21 cellular contexts compared by ENCODE assay signal in the genomic region with DNA sequence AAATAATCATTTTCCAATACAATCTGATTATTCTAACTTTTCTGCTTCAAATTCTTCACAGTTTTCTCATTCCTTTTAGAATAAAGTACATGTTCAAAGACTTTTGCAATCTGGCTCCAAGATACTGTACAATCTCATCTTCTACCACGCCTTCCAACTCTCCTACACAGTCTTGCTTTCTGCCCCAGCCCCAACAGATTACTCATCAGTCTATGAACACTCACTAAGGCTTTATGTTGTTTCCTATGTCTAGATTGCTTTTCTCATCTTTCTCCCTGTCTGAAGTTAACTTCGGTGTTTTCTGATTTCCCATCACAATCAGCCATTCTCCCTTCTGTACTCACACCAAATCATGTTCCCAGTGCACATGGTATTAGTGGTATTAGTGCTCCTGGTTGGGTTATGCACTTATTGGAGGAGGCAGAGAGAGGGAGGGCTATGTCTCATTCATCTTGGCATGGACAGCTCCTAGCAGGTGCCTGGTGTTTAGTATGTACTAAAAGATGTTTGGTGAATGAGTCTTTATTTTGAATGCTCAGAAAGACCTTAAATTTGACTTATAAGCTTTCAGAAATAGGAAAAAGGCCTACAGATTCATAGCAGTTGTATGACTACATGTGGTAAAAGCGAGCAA. TPM values are rescaled to one million over a fixed set of nuclear protein-coding genes. Genes with fewer than 3 reads are reported as not detected.
DNase-seq lines count a peak whose midpoint lies in the region; ATAC-seq, FAIRE-seq and TF ChIP-seq lines count a peak whose summit lies in the region.
"Had no signal": no experiment of that assay in that cellular context is flagged by ENCODE, and none has a peak within 500 bp of the region (broad histone marks: within the 10 kb centered on the region; RNA-seq: fewer than 3 reads in every experiment).

No MANE protein-coding gene starts in this region.

- H3K4me2 ChIP-seq in astrocyte (ENCODE audit: low read length) = peak overlapping the region; percentile 24

- no peak for TF ChIP-seq CTCF in astrocyte (IDR thresholded peaks at IDR 0.05; ENCODE audit: insufficient read depth, low read depth, low read length)

- no peaks in the 10 kb centered on the region for H3K36me3 Mint-ChIP-seq in astrocyte (ENCODE audit: low read depth, unreplicated experiment)

- H3K27me3 Mint-ChIP-seq in astrocyte (ENCODE audit: low read depth, unreplicated experiment) = no peaks in the 10 kb centered on the region

- no peaks in the 10 kb centered on the region for H3K27me3 ChIP-seq in astrocyte (ENCODE audit: insufficient read depth, low read length)
- H3K27me3 ChIP-seq: BE2C had no signal

- in situ Hi-C loops in KBM-7 (cut with MboI; ENCODE audit: low pct_unique_long_range_greater_than_20kb, low sequenced_read_pairs) = no loop called here

- DNase-seq in astrocyte (ENCODE audit: low read depth) = peak; percentile 67
- peak; percentile 23 for DNase-seq in glomerular visceral epithelial cell (ENCODE audit: extremely low spot score)
- peak; percentile 32 for DNase-seq in skeletal muscle cell (ENCODE audit: low read depth)
- no peak for DNase-seq in stimulated activated naive CD4-positive, alpha-beta T cell treated with Interleukin-2 at 50 U/mL for 16 hours (lab: John Stamatoyannopoulos, UW)
- DNase-seq in KBM-7 = no peak
- no peak for DNase-seq in NCI-H1105 treated with DMSO at 0.1 percent for 48 hours (lab: John Stamatoyannopoulos, UW)
- DNase-seq: activated CD8-positive, alpha-beta memory T cell treated with anti-CD3 and anti-CD28 coated beads for 24 hours; activated naive CD4-positive, alpha-beta T cell; BE2C; cerebellar nuclear complex; DMS79; mesendoderm; NCI-H2081; NK-92 treated with Interleukin-12 subunit alpha and Interleukin-12 subunit beta, amount 100 ng/mL, for 24 hours; psoas muscle; stimulated activated CD4-positive, alpha-beta T cell treated with anti-CD3 and anti-CD28 coated beads, Interleukin-2, amount 100 ng/mL, for 48 hours had no signal

- no peak for TF ChIP-seq EP300 in Ishikawa (IDR thresholded peaks at IDR 0.05; ENCODE audit: borderline replicate concordance)

- H3K79me2 ChIP-seq in astrocyte (ENCODE audit: insufficient read depth, low read length) = no peaks in the 10 kb centered on the region

- no peak for TF ChIP-seq RAD21 in Ishikawa (IDR thresholded peaks at IDR 0.05; ENCODE audit: low read depth)

- H3K4me3 ChIP-seq in astrocyte (ENCODE audit: insufficient read depth, low read depth, low read length) (no peak overlapping the region), skeletal muscle cell (ENCODE audit: low read depth, low read length) (no peak overlapping the region)
- H3K4me3 ChIP-seq: psoas muscle had no signal

- H3K9me3 ChIP-seq in astrocyte (ENCODE audit: insufficient read depth, low read depth, low read length) = no peaks in the 10 kb centered on the region
- H3K9me3 ChIP-seq: BE2C, psoas muscle had no signal

- peak overlapping the region; percentile 60 for H3K27ac Mint-ChIP-seq in astrocyte (ENCODE audit: unreplicated experiment)

- H2AFZ ChIP-seq in astrocyte (ENCODE audit: low read depth, low read length) = no peak overlapping the region

- no peak for ATAC-seq in HG03097 (IDR thresholded peaks at IDR 0.05; ENCODE audit: low FRiP score, unreplicated experiment)

- H3K27ac ChIP-seq in astrocyte (ENCODE audit: low read depth, low read length) = no peak overlapping the region
- H3K27ac ChIP-seq: HL-60, psoas muscle, SK-N-MC had no signal

- no peaks in the 10 kb centered on the region for H3K9me3 Mint-ChIP-seq in astrocyte (ENCODE audit: unreplicated experiment)

- no peak for FAIRE-seq in astrocyte (lab: Jason Lieb, UNC)
- FAIRE-seq: GM12892 had no signal

- H3K9ac ChIP-seq in astrocyte (ENCODE audit: low read length) = peak overlapping the region; percentile 1

- H3K4me3 Mint-ChIP-seq in astrocyte (ENCODE audit: unreplicated experiment) = no peak overlapping the region

- peaks cover 18% of the 10 kb centered on the region for H3K4me1 Mint-ChIP-seq in astrocyte (ENCODE audit: low read depth, unreplicated experiment)

- H3K36me3 ChIP-seq in astrocyte (ENCODE audit: insufficient read depth, low read length) = no peaks in the 10 kb centered on the region
- H3K36me3 ChIP-seq: BE2C had no signal

- no peaks in the 10 kb centered on the region for H4K20me1 ChIP-seq in astrocyte (ENCODE audit: insufficient read depth, low read length)

- peaks cover 8% of the 10 kb centered on the region for H3K4me1 ChIP-seq in astrocyte (ENCODE audit: insufficient read depth, low read length)
- H3K4me1 ChIP-seq: BE2C, psoas muscle had no signal

TF ChIP-seq in Ishikawa, 13 proteins besides CTCF, POLR2A, EP300 and RAD21:
- no peak for TF ChIP-seq CREB1 (IDR thresholded peaks at IDR 0.05; ENCODE audit: low read depth)
- TF ChIP-seq, protein P1, sequence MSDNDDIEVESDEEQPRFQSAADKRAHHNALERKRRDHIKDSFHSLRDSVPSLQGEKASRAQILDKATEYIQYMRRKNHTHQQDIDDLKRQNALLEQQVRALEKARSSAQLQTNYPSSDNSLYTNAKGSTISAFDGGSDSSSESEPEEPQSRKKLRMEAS (IDR thresholded peaks at IDR 0.05) = no peak
- TF ChIP-seq, protein P2, sequence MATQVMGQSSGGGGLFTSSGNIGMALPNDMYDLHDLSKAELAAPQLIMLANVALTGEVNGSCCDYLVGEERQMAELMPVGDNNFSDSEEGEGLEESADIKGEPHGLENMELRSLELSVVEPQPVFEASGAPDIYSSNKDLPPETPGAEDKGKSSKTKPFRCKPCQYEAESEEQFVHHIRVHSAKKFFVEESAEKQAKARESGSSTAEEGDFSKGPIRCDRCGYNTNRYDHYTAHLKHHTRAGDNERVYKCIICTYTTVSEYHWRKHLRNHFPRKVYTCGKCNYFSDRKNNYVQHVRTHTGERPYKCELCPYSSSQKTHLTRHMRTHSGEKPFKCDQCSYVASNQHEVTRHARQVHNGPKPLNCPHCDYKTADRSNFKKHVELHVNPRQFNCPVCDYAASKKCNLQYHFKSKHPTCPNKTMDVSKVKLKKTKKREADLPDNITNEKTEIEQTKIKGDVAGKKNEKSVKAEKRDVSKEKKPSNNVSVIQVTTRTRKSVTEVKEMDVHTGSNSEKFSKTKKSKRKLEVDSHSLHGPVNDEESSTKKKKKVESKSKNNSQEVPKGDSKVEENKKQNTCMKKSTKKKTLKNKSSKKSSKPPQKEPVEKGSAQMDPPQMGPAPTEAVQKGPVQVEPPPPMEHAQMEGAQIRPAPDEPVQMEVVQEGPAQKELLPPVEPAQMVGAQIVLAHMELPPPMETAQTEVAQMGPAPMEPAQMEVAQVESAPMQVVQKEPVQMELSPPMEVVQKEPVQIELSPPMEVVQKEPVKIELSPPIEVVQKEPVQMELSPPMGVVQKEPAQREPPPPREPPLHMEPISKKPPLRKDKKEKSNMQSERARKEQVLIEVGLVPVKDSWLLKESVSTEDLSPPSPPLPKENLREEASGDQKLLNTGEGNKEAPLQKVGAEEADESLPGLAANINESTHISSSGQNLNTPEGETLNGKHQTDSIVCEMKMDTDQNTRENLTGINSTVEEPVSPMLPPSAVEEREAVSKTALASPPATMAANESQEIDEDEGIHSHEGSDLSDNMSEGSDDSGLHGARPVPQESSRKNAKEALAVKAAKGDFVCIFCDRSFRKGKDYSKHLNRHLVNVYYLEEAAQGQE (IDR thresholded peaks at IDR 0.05; ENCODE audit: low read depth) = peak; percentile 60

RNA-seq across cellular contexts. Expression of a gene that starts 43.9 kb away (rescaled TPM):
- 57.3 and 61.5 TPM in 2 replicates for total RNA-seq in astrocyte

Comparison
In these comparisons a context has a peak if more than half of its experiments do, and no peak if none do; other contexts are left out.
1. DNase-seq: peak in astrocyte (single experiment), glomerular visceral epithelial cell (single experiment) and skeletal muscle cell (single experiment); none in stimulated activated naive CD4-positive, alpha-beta T cell treated with Interleukin-2 at 50 U/mL for 16 hours (single experiment), KBM-7 (single experiment) and NCI-H1105 treated with DMSO at 0.1 percent for 48 hours (single experiment).